In the genomic region with DNA sequence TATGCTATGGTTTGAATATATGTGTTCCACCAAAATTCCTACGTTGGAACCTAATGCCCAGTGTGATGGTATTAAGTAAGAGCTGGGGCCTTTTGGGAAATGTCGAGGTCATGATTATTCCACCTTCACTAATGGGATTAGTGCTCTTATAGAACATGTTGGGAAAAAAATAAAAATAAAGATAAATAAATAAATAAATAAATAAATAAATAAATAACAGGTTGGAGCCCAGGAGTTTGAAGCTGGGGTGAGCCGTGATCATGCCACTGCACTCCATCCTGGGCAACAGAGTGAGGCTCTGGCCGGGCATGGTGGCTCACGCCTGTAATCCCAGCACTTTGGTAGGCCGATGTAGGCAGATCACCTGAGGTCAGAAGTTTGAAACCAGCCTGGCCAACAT, we compare ENCODE assay signal across 21 cellular contexts. TPM values are rescaled to one million over a fixed set of nuclear protein-coding genes. Genes with fewer than 3 reads are reported as not detected.
"Had no signal": no experiment of that assay in that cellular context is flagged by ENCODE, and none has a peak within 500 bp of the region (broad histone marks: within the 10 kb centered on the region; RNA-seq: fewer than 3 reads in every experiment).

No MANE protein-coding gene starts in this region.

- H3K36me3 Mint-ChIP-seq: activated naive CD4-positive, alpha-beta T cell treated with anti-CD3 and anti-CD28 coated beads, Interleukin-2, amount 50 U/mL, for 72 hours; natural killer cell had no signal

- H3K4me1 ChIP-seq: prostate gland, right atrium auricular region had no signal

- H3K27ac Mint-ChIP-seq: activated CD8-positive, alpha-beta T cell treated with anti-CD3 and anti-CD28 coated beads, Interleukin-2, amount 10 ng/mL, durations not matched to agents 7 days and 5 days; activated naive CD4-positive, alpha-beta T cell treated with anti-CD3 and anti-CD28 coated beads, Interleukin-2, amount 50 U/mL, for 72 hours; natural killer cell had no signal

- DNase-seq: activated CD4-positive, alpha-beta T cell treated with anti-CD3 and anti-CD28 coated beads for 1 hour; activated CD4-positive, alpha-beta T cell treated with anti-CD3 and anti-CD28 coated beads, Interleukin-2, amount 50 U/mL, for 1 hour; activated CD8-positive, alpha-beta T cell treated with anti-CD3 and anti-CD28 coated beads, Interleukin-2, amount 10 ng/mL, durations not matched to agents 7 days and 5 days; aorta; central memory CD4-positive, alpha-beta T cell; effector memory CD4-positive, alpha-beta T cell; foreskin melanocyte; hypothalamus; left ventricle myocardium superior; mammary epithelial cell; midbrain; natural killer cell; ovary; stimulated activated CD4-positive, alpha-beta T cell treated with anti-CD3 and anti-CD28 coated beads, Interleukin-4, amount 100 ng/mL, for 24 hours; stimulated activated naive CD8-positive, alpha-beta T cell treated with anti-CD3 and anti-CD28 coated beads, Interleukin-15, Interleukin-2, amounts not matched to agents 100 U/mL and 50 U/mL, for 24 hours; T-helper 9 cell; tibial artery had no signal

- H3K4me3 Mint-ChIP-seq: activated CD8-positive, alpha-beta T cell treated with anti-CD3 and anti-CD28 coated beads, Interleukin-2, amount 10 ng/mL, durations not matched to agents 7 days and 5 days; natural killer cell had no signal

- H3K4me3 ChIP-seq: ovary, prostate gland, right atrium auricular region, tibial artery had no signal

- H3K27ac ChIP-seq: ovary, prostate gland, right atrium auricular region, tibial artery had no signal

- ATAC-seq: activated CD8-positive, alpha-beta T cell treated with anti-CD3 and anti-CD28 coated beads, Interleukin-2, amount 10 ng/mL, durations not matched to agents 7 days and 5 days; activated naive CD4-positive, alpha-beta T cell treated with anti-CD3 and anti-CD28 coated beads, Interleukin-2, amount 50 U/mL, for 72 hours; esophagus mucosa; left ventricle myocardium superior; natural killer cell; stimulated activated naive CD8-positive, alpha-beta T cell treated with anti-CD3 and anti-CD28 coated beads, Interleukin-15, Interleukin-2, amounts not matched to agents 100 U/mL and 50 U/mL, for 24 hours had no signal

- H3K4me1 Mint-ChIP-seq: natural killer cell had no signal

- H3K27me3 ChIP-seq: ovary, right atrium auricular region, tibial artery had no signal

- H3K9me3 Mint-ChIP-seq: activated naive CD4-positive, alpha-beta T cell treated with anti-CD3 and anti-CD28 coated beads, Interleukin-2, amount 50 U/mL, for 72 hours; natural killer cell had no signal

RNA-seq across cellular contexts. Expression of gene BASP1, which starts 22.5 kb away (rescaled TPM):
- total RNA-seq: activated CD8-positive, alpha-beta T cell treated with anti-CD3 and anti-CD28 coated beads, Interleukin-2, amount 10 ng/mL, durations not matched to agents 7 days and 5 days had no signal
